8 cellular contexts compared by ENCODE assay signal in genomic region chr3:146625117-146625775, GRCh38. TPM values are rescaled to one million over a fixed set of nuclear protein-coding genes. Genes with fewer than 3 reads are reported as not detected.
A peak's percentile ranks its signal among the peaks of the same experiment; 100 is the strongest.
DNase-seq lines count a peak whose midpoint lies in the region; ATAC-seq, FAIRE-seq and TF ChIP-seq lines count a peak whose summit lies in the region.

No MANE protein-coding gene starts in this region.

- no peak overlapping the region for H3T11ph ChIP-seq in H9 (ENCODE audit: low read length)

- H4K8ac ChIP-seq in H9 (replicated peaks; ENCODE audit: insufficient read length, low read depth, low read length), result no peak overlapping the region

- no peaks in the 10 kb centered on the region for H4K20me1 ChIP-seq in H9 (ENCODE audit: control insufficient read depth, insufficient read depth, insufficient read length)

- H3K27me3 ChIP-seq in bronchial epithelial cell (ENCODE audit: control insufficient read depth, insufficient read depth, low read length) (no peaks in the 10 kb centered on the region), H9 (ENCODE audit: insufficient read depth, low read length) (no peaks in the 10 kb centered on the region)

- DNase-seq in bronchial epithelial cell (ENCODE audit: low read depth) (peak; percentile 40), renal cortical epithelial cell (ENCODE audit: low read depth) (peak; percentile 43), immature natural killer cell (no peak), H9 (no peak), NCI-H187 (lab: John Stamatoyannopoulos, UW) (no peak)
- DNase-seq in effector CD4-positive, alpha-beta T cell, result no peak

- ATAC-seq in GM18907 (IDR thresholded peaks at IDR 0.05; ENCODE audit: unreplicated experiment) (peak; percentile 73), HG03159 (IDR thresholded peaks at IDR 0.05; ENCODE audit: unreplicated experiment) (peak; percentile 80)

- H3K4me3 ChIP-seq in bronchial epithelial cell (ENCODE audit: low read depth, low read length), result peak overlapping the region; percentile 8

- no peak overlapping the region for H2AFZ ChIP-seq in H9 (ENCODE audit: low read length)

- H3K27ac ChIP-seq in H9 (ENCODE audit: insufficient read length, low read depth, low read length), result no peak overlapping the region

- H2BK20ac ChIP-seq in H9 (ENCODE audit: low read depth, low read length, poor library complexity, severe bottlenecking), result no peak overlapping the region

- no peak overlapping the region for H2BK15ac ChIP-seq in H9 (ENCODE audit: low read depth, low read length)

- H3K14ac ChIP-seq in H9 (ENCODE audit: insufficient read depth, low read length), result no peak overlapping the region

- H3K27me3 Mint-ChIP-seq in immature natural killer cell (ENCODE audit: low read depth in 3 of 3) (peaks cover 0 to 3% (median 0%) of the 10 kb centered on the region in 3 donors), H9 (ENCODE audit: low read depth) (no peaks in the 10 kb centered on the region)

- H3K4ac ChIP-seq in H9 (ENCODE audit: low read depth, low read length), result no peak overlapping the region

- H3K27ac Mint-ChIP-seq in immature natural killer cell, result no peak overlapping the region
- no peak overlapping the region for H3K27ac Mint-ChIP-seq in H9

- H3K79me1 ChIP-seq in H9 (ENCODE audit: insufficient read depth, low read depth, low read length, poor library complexity, severe bottlenecking), result no peaks in the 10 kb centered on the region

- H3K36me3 Mint-ChIP-seq in immature natural killer cell (no peaks in the 10 kb centered on the region), H9 (ENCODE audit: insufficient read depth in 1 of 3, low read depth in 3 of 3) (no peaks in the 10 kb centered on the region)

- H3K56ac ChIP-seq in H9 (ENCODE audit: insufficient read length, low read depth, low read length), result no peak overlapping the region

- no peaks in the 10 kb centered on the region for H3K36me3 ChIP-seq in bronchial epithelial cell (ENCODE audit: control insufficient read depth, insufficient read depth, low read length)

- H3K4me3 Mint-ChIP-seq in immature natural killer cell (peak overlapping the region in 1 of 5 donors; percentile 5), H9 (no peak overlapping the region)

- no peaks in the 10 kb centered on the region for H3K4me1 ChIP-seq in H9 (ENCODE audit: insufficient read depth, low read length)

- H2BK120ac ChIP-seq in H9 (ENCODE audit: low read depth, low read length, poor library complexity, severe bottlenecking), result no peak overlapping the region

- no peak overlapping the region for H4K5ac ChIP-seq in H9 (ENCODE audit: insufficient read length, low read depth, low read length)

- FAIRE-seq in bronchial epithelial cell (lab: Jason Lieb, UNC), result no peak

- no peaks in the 10 kb centered on the region for H3K79me2 ChIP-seq in H9 (ENCODE audit: insufficient read depth, low read length)

- H2AK5ac ChIP-seq in H9 (ENCODE audit: insufficient read length, low read length), result no peak overlapping the region

- no peak overlapping the region for H3K9ac ChIP-seq in H9 (ENCODE audit: extremely low read depth, insufficient read length, low read length)

- H2BK12ac ChIP-seq in H9 (ENCODE audit: insufficient read length, low read depth, low read length), result no peak overlapping the region

- peaks cover 0 to 2% (median 0%) of the 10 kb centered on the region in 6 donors for H3K9me3 Mint-ChIP-seq in immature natural killer cell
- H3K9me3 Mint-ChIP-seq in H9, result no peaks in the 10 kb centered on the region

- H3K4me1 Mint-ChIP-seq in immature natural killer cell (peaks cover 0 to 11% of the 10 kb centered on the region in 2 donors), H9 (0 out of 4 replicates have a peak, but pooled peaks cover 0 to 4% of the 10 kb centered on the region in 2 experiments)

- no peaks in the 10 kb centered on the region for H3K23me2 ChIP-seq in H9 (ENCODE audit: insufficient read length, low read depth, low read length, poor library complexity, severe bottlenecking)

- H3K18ac ChIP-seq in H9 (ENCODE audit: insufficient read length, low read depth, low read length), result no peak overlapping the region

- H3K9me3 ChIP-seq in H9 (ENCODE audit: control insufficient read depth, low read depth, low read length), result no peaks in the 10 kb centered on the region

- WGBS in H9 (ENCODE audit: extremely low coverage, insufficient read length, low lambda C conversion rate), result no CpG with 5 or more reads among the region's 3 CpGs

- TF ChIP-seq CTCF in bronchial epithelial cell (IDR thresholded peaks at IDR 0.05; ENCODE audit: insufficient read depth, low read length, severe bottlenecking) (no peak), H9 (conservative IDR thresholded peaks at IDR 0.05) (no peak)

- no peak overlapping the region for H4K91ac ChIP-seq in H9 (ENCODE audit: insufficient read length, low read depth, low read length)

- no peak overlapping the region for H2BK5ac ChIP-seq in H9 (ENCODE audit: insufficient read length, low read length)

- no peak overlapping the region for H3K23ac ChIP-seq in H9 (ENCODE audit: insufficient read length, low read depth, low read length)

- H3K4me2 ChIP-seq in H9 (ENCODE audit: insufficient read depth, insufficient read length, low read length), result no peak overlapping the region

RNA-seq across cellular contexts. Expression of gene PLSCR5, which starts 20.1 kb away (rescaled TPM):
- total RNA-seq in bronchial epithelial cell (not detected in 2 replicates), renal cortical epithelial cell (not detected in 2 replicates), H9 (2021) (not detected in 2 replicates)
- not detected for polyA plus RNA-seq in immature natural killer cell

Comparison
In these comparisons a context has a peak if more than half of its experiments do, and no peak if none do; other contexts are left out.
1. DNase-seq: peak in bronchial epithelial cell (single experiment) and renal cortical epithelial cell (single experiment); none in immature natural killer cell (0 of 3), H9 (single experiment), effector CD4-positive, alpha-beta T cell (single experiment) and NCI-H187 (0 of 2).